Comparison of ENCODE assay signal across 14 cellular contexts in the genomic region with DNA sequence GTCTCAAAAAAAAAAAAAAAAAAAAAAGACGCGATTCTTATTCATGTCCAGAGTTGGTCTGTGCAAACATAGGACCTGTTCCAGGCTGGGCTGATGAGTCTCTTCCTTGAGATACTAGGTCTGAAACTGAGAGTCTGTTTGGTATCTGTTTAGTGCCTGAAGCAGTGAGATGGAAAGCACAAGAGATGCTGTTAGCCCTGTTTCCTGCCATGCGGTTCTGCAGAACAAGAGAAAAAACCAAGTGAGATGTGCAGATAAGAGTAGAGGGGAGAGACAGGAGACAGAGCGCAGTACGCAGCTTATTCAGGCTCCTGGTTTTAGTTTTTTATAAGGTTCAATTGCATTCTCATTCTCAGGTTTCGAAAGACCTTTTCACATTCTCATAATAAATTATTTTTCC.
A peak's percentile ranks its signal among the peaks of the same experiment; 100 is the strongest.
DNase-seq lines count a peak whose midpoint lies in the region; ATAC-seq and TF ChIP-seq lines count a peak whose summit lies in the region.
"Had no signal": no experiment of that assay in that cellular context is flagged by ENCODE, and none has a peak within 500 bp of the region (broad histone marks: within the 10 kb centered on the region; RNA-seq: fewer than 3 reads in every experiment).

No MANE protein-coding gene starts in this region.

- H3K4me1 Mint-ChIP-seq in CD4-positive, alpha-beta T cell (ENCODE audit: low read depth) = peaks cover 31% of the 10 kb centered on the region
- H3K4me1 Mint-ChIP-seq in activated T-cell treated with anti-CD3 and anti-CD28 coated beads, Interleukin-2, amount 50 U/mL, for 72 hours (ENCODE audit: low read depth) = peaks cover 28% of the 10 kb centered on the region

- no peaks in the 10 kb centered on the region for H3K36me3 Mint-ChIP-seq in CD4-positive, alpha-beta T cell (ENCODE audit: low read depth)
- H3K36me3 Mint-ChIP-seq in activated T-cell treated with anti-CD3 and anti-CD28 coated beads, Interleukin-2, amount 50 U/mL, for 72 hours (ENCODE audit: insufficient read depth in 2 of 2) = no peaks in the 10 kb centered on the region

- WGBS in aorta, 2 donors = 49 to 58% methylated on average over 6 of the region's 6 CpGs

- no peaks in the 10 kb centered on the region for H3K4me1 ChIP-seq in mucosa of descending colon (ENCODE audit: low read depth)
- H3K4me1 ChIP-seq in Karpas-422 (ENCODE audit: low read length) = no peaks in the 10 kb centered on the region
- no peaks in the 10 kb centered on the region for H3K4me1 ChIP-seq in aorta (ENCODE audit: control insufficient read depth in 1 of 2, insufficient read depth in 2 of 2, low read length in 2 of 2)
- no peaks in the 10 kb centered on the region for H3K4me1 ChIP-seq in osteoblast (ENCODE audit: insufficient read depth, low read length)
- H3K4me1 ChIP-seq: body of pancreas, heart right ventricle, parathyroid adenoma, Peyer's patch had no signal

- H3K4me3 Mint-ChIP-seq in CD4-positive, alpha-beta T cell = peak overlapping the region; percentile 7
- peak overlapping the region; percentile 0 to 57 for H3K4me3 Mint-ChIP-seq in activated T-cell treated with anti-CD3 and anti-CD28 coated beads, Interleukin-2, amount 50 U/mL, for 72 hours

- H3K27me3 Mint-ChIP-seq in CD4-positive, alpha-beta T cell = no peaks in the 10 kb centered on the region
- no peaks in the 10 kb centered on the region for H3K27me3 Mint-ChIP-seq in activated T-cell treated with anti-CD3 and anti-CD28 coated beads, Interleukin-2, amount 50 U/mL, for 72 hours (ENCODE audit: low read depth)

- DNase-seq in CD4-positive, alpha-beta T cell = peak; percentile 9 to 39 (median 22)
- peak; percentile 75 for DNase-seq in NCI-H526 treated with DMSO at 0.1 percent for 48 hours (lab: John Stamatoyannopoulos, UW)
- peak; percentile 56 to 58 for DNase-seq in activated T-cell treated with anti-CD3 and anti-CD28 coated beads, Interleukin-2, amount 50 U/mL, for 72 hours
- DNase-seq in mucosa of descending colon = no peak
- DNase-seq in Karpas-422 = no peak
- no peak for DNase-seq in GM13976 (ENCODE audit: low spot score)
- no peak for DNase-seq in aorta
- no peak for DNase-seq in osteoblast (ENCODE audit: insufficient read length, low spot score, missing footprints)
- DNase-seq: body of pancreas, heart right ventricle, IMR-90, Peyer's patch had no signal

- intact Hi-C loops in CD4-positive, alpha-beta T cell (cut with DNase I, micrococcal nuclease) = loop anchor here (1.0 to 10.0 kb wide), 5 partner anchors 18 to 561 kb away; partner anchors contain the start of genes PFKFB3 (in 1 of the 2) and PRKCQ (in 1 of the 2)
- intact Hi-C loops in mucosa of descending colon (cut with DNase I, micrococcal nuclease) = no loop called here
- intact Hi-C loops in aorta (cut with DNase I) = no loop called here

- ATAC-seq in CD4-positive, alpha-beta T cell (ENCODE audit: poor library complexity) = peak; percentile 95
- peak; percentile 98 to 99 for ATAC-seq in activated T-cell treated with anti-CD3 and anti-CD28 coated beads, Interleukin-2, amount 50 U/mL, for 72 hours (replicated peaks in 1 of 2)
- peak; percentile 38 for ATAC-seq in mucosa of descending colon
- no peak for ATAC-seq in aorta (ENCODE audit: low FRiP score)
- ATAC-seq: body of pancreas, heart right ventricle had no signal

- H3K27ac ChIP-seq in CD4-positive, alpha-beta T cell (ENCODE audit: low read depth, low read length) = no peak overlapping the region
- H3K27ac ChIP-seq in Karpas-422 (ENCODE audit: low read length) (no peak overlapping the region), aorta (ENCODE audit: low read depth in 1 of 2, low read length in 2 of 2) (no peak overlapping the region), osteoblast (ENCODE audit: low read depth, low read length) (no peak overlapping the region)
- H3K27ac ChIP-seq: body of pancreas, heart right ventricle, parathyroid adenoma, Peyer's patch, VCaP had no signal

- no peaks in the 10 kb centered on the region for H3K27me3 ChIP-seq in CD4-positive, alpha-beta T cell (ENCODE audit: control insufficient read depth, insufficient read depth, low read length)
- H3K27me3 ChIP-seq in Karpas-422 (ENCODE audit: low read length) (no peaks in the 10 kb centered on the region), aorta (ENCODE audit: control insufficient read depth in 1 of 2, insufficient read depth in 2 of 2, low read length in 1 of 2) (no peaks in the 10 kb centered on the region), osteoblast (ENCODE audit: insufficient read depth, low read length) (no peaks in the 10 kb centered on the region)
- H3K27me3 ChIP-seq: body of pancreas, Peyer's patch had no signal

- H3K4me2 ChIP-seq in Karpas-422 (ENCODE audit: low read depth, low read length, poor library complexity, severe bottlenecking) (no peak overlapping the region), osteoblast (ENCODE audit: insufficient read depth, low read length) (no peak overlapping the region)

- H3K4me3 ChIP-seq in mucosa of descending colon (no peak overlapping the region), Karpas-422 (ENCODE audit: low read length) (no peak overlapping the region), aorta (ENCODE audit: low read length in 2 of 2) (no peak overlapping the region), osteoblast (ENCODE audit: insufficient read depth, low read length) (no peak overlapping the region)
- H3K4me3 ChIP-seq: body of pancreas, heart right ventricle, Peyer's patch had no signal

- CTCF ChIA-PET in CD4-positive, alpha-beta T cell (lab: Charles Lee) = interaction anchor here (1.0 to 2.7 kb wide), 2 partner anchors 84 to 178 kb away, joined by 4 to 16 read pairs; no protein-coding TSS in a partner anchor

- no peaks in the 10 kb centered on the region for H3K9me3 ChIP-seq in CD4-positive, alpha-beta T cell (ENCODE audit: control insufficient read depth, low read length)
- no peaks in the 10 kb centered on the region for H3K9me3 ChIP-seq in mucosa of descending colon
- no peaks in the 10 kb centered on the region for H3K9me3 ChIP-seq in Karpas-422 (ENCODE audit: low read length)
- H3K9me3 ChIP-seq in aorta (ENCODE audit: control insufficient read depth, low read length) = peaks cover 3% of the 10 kb centered on the region
- H3K9me3 ChIP-seq in osteoblast (ENCODE audit: low read depth, low read length) = no peaks in the 10 kb centered on the region
- H3K9me3 ChIP-seq: body of pancreas, Peyer's patch had no signal

- H3K36me3 ChIP-seq in mucosa of descending colon (ENCODE audit: low read depth) = no peaks in the 10 kb centered on the region
- H3K36me3 ChIP-seq in Karpas-422 (ENCODE audit: insufficient read depth, low read length) = no peaks in the 10 kb centered on the region
- H3K36me3 ChIP-seq in aorta (ENCODE audit: control insufficient read depth in 1 of 2, insufficient read depth in 2 of 2, low read length in 1 of 2) = no peaks in the 10 kb centered on the region
- no peaks in the 10 kb centered on the region for H3K36me3 ChIP-seq in osteoblast (ENCODE audit: insufficient read depth, low read length)
- H3K36me3 ChIP-seq: heart right ventricle, Peyer's patch had no signal

- no peaks in the 10 kb centered on the region for H3K9me3 Mint-ChIP-seq in CD4-positive, alpha-beta T cell
- no peaks in the 10 kb centered on the region for H3K9me3 Mint-ChIP-seq in activated T-cell treated with anti-CD3 and anti-CD28 coated beads, Interleukin-2, amount 50 U/mL, for 72 hours

- no peaks in the 10 kb centered on the region for H3K79me2 ChIP-seq in Karpas-422 (ENCODE audit: low read length)
- no peaks in the 10 kb centered on the region for H3K79me2 ChIP-seq in osteoblast (ENCODE audit: insufficient read depth, low read length)
- H3K79me2 ChIP-seq: parathyroid adenoma had no signal

- peak overlapping the region; percentile 4 for H3K27ac Mint-ChIP-seq in CD4-positive, alpha-beta T cell
- no peak overlapping the region for H3K27ac Mint-ChIP-seq in activated T-cell treated with anti-CD3 and anti-CD28 coated beads, Interleukin-2, amount 50 U/mL, for 72 hours

- H3K9me2 ChIP-seq in Karpas-422 (replicated peaks; ENCODE audit: insufficient read depth, low read length) = no peaks in the 10 kb centered on the region

- no peak for TF ChIP-seq CTCF in CD4-positive, alpha-beta T cell (IDR thresholded peaks at IDR 0.05)
- TF ChIP-seq CTCF in mucosa of descending colon (IDR thresholded peaks at IDR 0.05) (no peak), GM13976 (IDR thresholded peaks at IDR 0.05; ENCODE audit: borderline replicate concordance, control extremely low read depth, extremely low read depth, insufficient read depth, missing control alignments) (no peak), osteoblast (IDR thresholded peaks at IDR 0.05; ENCODE audit: extremely low read depth, low read depth, low read length) (no peak)

- in situ Hi-C loops in GM13976 (cut with MboI; ENCODE audit: low sequenced_read_pairs, unreplicated experiment) = loop anchor here (10.0 to 25.0 kb wide), 2 partner anchors 241 to 746 kb away; partner anchors contain the start of gene SFMBT2

- POLR2A ChIA-PET in CD4-positive, alpha-beta T cell (lab: Charles Lee) = interaction anchor here (0.6 to 1.3 kb wide), 2 partner anchors 88 to 1202 kb away, joined by 3 to 5 read pairs; no protein-coding TSS in a partner anchor

- no peak overlapping the region for H2AFZ ChIP-seq in Karpas-422 (ENCODE audit: low read length)
- no peak overlapping the region for H2AFZ ChIP-seq in osteoblast (ENCODE audit: low read length)
- H2AFZ ChIP-seq: parathyroid adenoma had no signal

- H3K9ac ChIP-seq in Karpas-422 (ENCODE audit: low read length) = no peak overlapping the region
- H3K9ac ChIP-seq: parathyroid adenoma had no signal

- H4K20me1 ChIP-seq in Karpas-422 (ENCODE audit: insufficient read depth, low read depth, low read length) = no peaks in the 10 kb centered on the region
- no peaks in the 10 kb centered on the region for H4K20me1 ChIP-seq in osteoblast (ENCODE audit: insufficient read depth, low read length)

Comparison
In these comparisons a context has a peak if more than half of its experiments do, and no peak if none do; other contexts are left out.
1. DNase-seq: peak in CD4-positive, alpha-beta T cell (10 of 10), NCI-H526 treated with DMSO at 0.1 percent for 48 hours (single experiment) and activated T-cell treated with anti-CD3 and anti-CD28 coated beads, Interleukin-2, amount 50 U/mL, for 72 hours (2 of 2); none in mucosa of descending colon (0 of 3), Karpas-422 (single experiment), GM13976 (single experiment), aorta (0 of 2) and osteoblast (single experiment).
2. intact Hi-C loops: an anchor here in CD4-positive, alpha-beta T cell (1.0 to 10.0 kb wide); none called in mucosa of descending colon and aorta.